In the genomic region with DNA sequence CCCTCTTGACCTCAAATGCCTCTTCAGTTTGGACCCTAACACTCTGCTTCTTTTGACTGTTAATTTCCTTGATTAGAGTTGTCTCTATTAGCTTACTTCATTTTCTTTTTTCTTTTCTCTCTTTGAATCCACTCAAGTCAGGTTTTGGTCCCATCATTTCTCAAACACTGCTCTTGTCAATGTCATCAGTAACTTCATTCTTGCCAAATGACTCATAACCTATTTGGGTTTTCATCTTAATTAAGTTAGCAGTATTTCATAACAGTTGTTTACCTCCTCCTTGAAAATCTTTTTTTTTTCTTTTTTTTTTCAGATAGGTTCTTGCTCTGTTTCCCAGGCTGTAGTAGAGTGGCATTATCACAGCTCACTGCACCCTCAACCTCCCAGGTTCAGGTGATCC, we compare ENCODE assay signal across 23 cellular contexts.
A peak's percentile ranks its signal among the peaks of the same experiment; 100 is the strongest.
DNase-seq lines count a peak whose midpoint lies in the region; ATAC-seq and TF ChIP-seq lines count a peak whose summit lies in the region.
"Had no signal": no experiment of that assay in that cellular context is flagged by ENCODE, and none has a peak within 500 bp of the region (broad histone marks: within the 10 kb centered on the region; RNA-seq: fewer than 3 reads in every experiment).

No MANE protein-coding gene starts in this region.

- H3K9me3 ChIP-seq in CD4-positive, alpha-beta T cell (ENCODE audit: control insufficient read depth, low read length): no peaks in the 10 kb centered on the region
- H3K9me3 ChIP-seq: right atrium auricular region, upper lobe of right lung had no signal

- peaks cover 90% of the 10 kb centered on the region for H3K36me3 Mint-ChIP-seq in CD4-positive, alpha-beta T cell (ENCODE audit: low read depth)

- CTCF ChIA-PET in CD4-positive, alpha-beta T cell (lab: Charles Lee): no interaction called here

- no peak overlapping the region for H3K27ac ChIP-seq in CD4-positive, alpha-beta T cell (ENCODE audit: low read depth, low read length)
- H3K27ac ChIP-seq: 22Rv1, right atrium auricular region, upper lobe of right lung had no signal

- DNase-seq in NOMO-1 treated with DMSO at 0.1 percent for 48 hours (lab: John Stamatoyannopoulos, UW; ENCODE audit: unreplicated experiment) (peak; percentile 9), NOMO-1 (lab: John Stamatoyannopoulos, UW; ENCODE audit: unreplicated experiment in 2 of 2) (no peak), ELR (ENCODE audit: low read depth) (peak; percentile 4), amniotic epithelial cell (ENCODE audit: low read depth) (peak; percentile 27), fibroblast of villous mesenchyme (ENCODE audit: low read depth) (peak; percentile 49), NCI-H2171 treated with DMSO at 0.1 percent for 48 hours (lab: John Stamatoyannopoulos, UW) (no peak)
- DNase-seq in CD4-positive, alpha-beta T cell: no peak
- no peak for DNase-seq in activated effector memory CD4-positive, alpha-beta T cell treated with Interleukin-2 at 50 U/mL for 16 hours
- DNase-seq: activated CD4-positive, alpha-beta T cell treated with anti-CD3 and anti-CD28 coated beads, Interleukin-2, amount 50 U/mL, for 48 hours; activated T-cell treated with anti-CD3 and anti-CD28 coated beads, Interleukin-2, amount 50 U/mL, for 4 hours; hippocampal formation; islet precursor cell; NCI-H1436; NCI-H748 treated with DMSO at 0.1 percent for 48 hours; PC-3; SHP77 treated with DMSO at 0.1 percent for 48 hours; upper lobe of right lung had no signal

- no peak overlapping the region for H3K4me3 ChIP-seq in fibroblast of villous mesenchyme (ENCODE audit: low read depth, low read length)
- H3K4me3 ChIP-seq: lung, right atrium auricular region, upper lobe of right lung had no signal

- POLR2A ChIA-PET in CD4-positive, alpha-beta T cell (lab: Charles Lee): interaction anchor here (1.2 kb wide), 1 partner anchor 9 kb away, joined by 3 read pairs; no protein-coding TSS in a partner anchor

- intact Hi-C loops in CD4-positive, alpha-beta T cell (cut with DNase I, micrococcal nuclease): no loop called here

- no peak overlapping the region for H3K27ac Mint-ChIP-seq in CD4-positive, alpha-beta T cell
- H3K27ac Mint-ChIP-seq: B cell, brain had no signal

- H3K4me3 Mint-ChIP-seq in CD4-positive, alpha-beta T cell: no peak overlapping the region
- H3K4me3 Mint-ChIP-seq: activated T-cell treated with anti-CD3 and anti-CD28 coated beads, Interleukin-2, amount 50 U/mL, for 4 hours; B cell; brain had no signal

- no peaks in the 10 kb centered on the region for H3K9me3 Mint-ChIP-seq in CD4-positive, alpha-beta T cell
- H3K9me3 Mint-ChIP-seq: activated T-cell treated with anti-CD3 and anti-CD28 coated beads, Interleukin-2, amount 50 U/mL, for 4 hours; brain had no signal

- no peak for TF ChIP-seq CTCF in fibroblast of villous mesenchyme (IDR thresholded peaks at IDR 0.05; ENCODE audit: insufficient read depth, low read depth, low read length)
- no peak for TF ChIP-seq CTCF in CD4-positive, alpha-beta T cell (IDR thresholded peaks at IDR 0.05)

- H3K27me3 Mint-ChIP-seq in CD4-positive, alpha-beta T cell: no peaks in the 10 kb centered on the region
- H3K27me3 Mint-ChIP-seq: B cell, brain had no signal

- no peak for ATAC-seq in CD4-positive, alpha-beta T cell (ENCODE audit: poor library complexity)
- ATAC-seq: activated T-cell treated with anti-CD3 and anti-CD28 coated beads, Interleukin-2, amount 50 U/mL, for 4 hours; HepG2; PC-3; upper lobe of right lung had no signal

- peaks cover 28% of the 10 kb centered on the region for H3K4me1 Mint-ChIP-seq in CD4-positive, alpha-beta T cell (ENCODE audit: low read depth)
- H3K4me1 Mint-ChIP-seq: B cell, brain had no signal

- H3K27me3 ChIP-seq in CD4-positive, alpha-beta T cell (ENCODE audit: control insufficient read depth, insufficient read depth, low read length): no peaks in the 10 kb centered on the region
- H3K27me3 ChIP-seq: right atrium auricular region, upper lobe of right lung had no signal

Comparison
In these comparisons a context has a peak if more than half of its experiments do, and no peak if none do; other contexts are left out.
1. DNase-seq: peak in NOMO-1 treated with DMSO at 0.1 percent for 48 hours (single experiment), ELR (single experiment), amniotic epithelial cell (single experiment) and fibroblast of villous mesenchyme (single experiment); none in NOMO-1 (0 of 2), CD4-positive, alpha-beta T cell (0 of 10), NCI-H2171 treated with DMSO at 0.1 percent for 48 hours (single experiment) and activated effector memory CD4-positive, alpha-beta T cell treated with Interleukin-2 at 50 U/mL for 16 hours (single experiment).